In genomic region chr17:37607637-37608368, GRCh38 we compare ENCODE assay signal across 8 cellular contexts. TPM values are rescaled to one million over a fixed set of nuclear protein-coding genes. Genes with fewer than 3 reads are reported as not detected.
DNase-seq lines count a peak whose midpoint lies in the region; ATAC-seq and TF ChIP-seq lines count a peak whose summit lies in the region.

No MANE protein-coding gene starts in this region.

- 0 out of 2 replicates have a peak, but pooled peaks cover 4% of the 10 kb centered on the region for H3K9me3 ChIP-seq in SK-N-MC (ENCODE audit: low read depth, low read length)

- TF ChIP-seq CTCF in GM12875 (IDR thresholded peaks at IDR 0.05; ENCODE audit: borderline replicate concordance, insufficient read depth, low read depth, low read length) (no peak), osteocyte (IDR thresholded peaks at IDR 0.05) (no peak)

- H3K36me3 ChIP-seq in SK-N-MC (ENCODE audit: insufficient read depth, low read length) = peaks cover 33% of the 10 kb centered on the region

- H3K27ac ChIP-seq in SK-N-MC = peak overlapping the region; percentile 67

- no peak for DNase-seq in SK-N-MC (ENCODE audit: low read depth, low spot score)
- peak; percentile 5 to 18 (median 13) for DNase-seq in effector memory CD8-positive, alpha-beta T cell
- DNase-seq in osteocyte (ENCODE audit: extremely low spot score, unreplicated experiment) = no peak
- no peak for DNase-seq in NCI-H2196 treated with DMSO at 0.1 percent for 48 hours (lab: John Stamatoyannopoulos, UW; ENCODE audit: unreplicated experiment)
- DNase-seq in COLO829 (ENCODE audit: low spot score) = no peak

- peak overlapping the region; percentile 83 to 93 for H3K4me3 Mint-ChIP-seq in effector memory CD8-positive, alpha-beta T cell
- peak overlapping the region; percentile 86 for H3K4me3 Mint-ChIP-seq in osteocyte (ENCODE audit: unreplicated experiment)

- H3K9ac ChIP-seq in SK-N-MC (ENCODE audit: insufficient read length) = peak overlapping the region; percentile 90

- H3K4me3 ChIP-seq in GM12875 (ENCODE audit: low read depth, low read length) = peak overlapping the region; percentile 98
- peak overlapping the region; percentile 85 for H3K4me3 ChIP-seq in SK-N-MC

- no peaks in the 10 kb centered on the region for H3K27me3 Mint-ChIP-seq in effector memory CD8-positive, alpha-beta T cell
- no peaks in the 10 kb centered on the region for H3K27me3 Mint-ChIP-seq in osteocyte (ENCODE audit: unreplicated experiment)

- H3K27ac Mint-ChIP-seq in effector memory CD8-positive, alpha-beta T cell = peak overlapping the region; percentile 93 to 95
- peak overlapping the region; percentile 90 for H3K27ac Mint-ChIP-seq in osteocyte (ENCODE audit: unreplicated experiment)

- peaks cover 23 to 50% of the 10 kb centered on the region in 2 donors for H3K4me1 Mint-ChIP-seq in effector memory CD8-positive, alpha-beta T cell (ENCODE audit: low read depth in 2 of 2)
- peaks cover 53% of the 10 kb centered on the region for H3K4me1 Mint-ChIP-seq in osteocyte (ENCODE audit: unreplicated experiment)

- peaks cover 19% of the 10 kb centered on the region for H3K36me3 Mint-ChIP-seq in effector memory CD8-positive, alpha-beta T cell (ENCODE audit: insufficient read depth)
- H3K36me3 Mint-ChIP-seq in osteocyte (ENCODE audit: unreplicated experiment) = peaks cover 14% of the 10 kb centered on the region

- H3K9me3 Mint-ChIP-seq in effector memory CD8-positive, alpha-beta T cell = no peaks in the 10 kb centered on the region
- no peaks in the 10 kb centered on the region for H3K9me3 Mint-ChIP-seq in osteocyte (ENCODE audit: unreplicated experiment)

- ATAC-seq in effector memory CD8-positive, alpha-beta T cell (replicated peaks) = peak; percentile 33
- ATAC-seq in HG03139 (IDR thresholded peaks at IDR 0.05; ENCODE audit: unreplicated experiment) (no peak), GM18867 (IDR thresholded peaks at IDR 0.05; ENCODE audit: unreplicated experiment) (no peak)

RNA-seq across cellular contexts. Expression of gene SYNRG, which starts 1.4 kb away (rescaled TPM):
- 49.7 and 51.9 TPM in 2 replicates for total RNA-seq in osteocyte

RNA-seq across cellular contexts. Expression of gene DDX52, which starts 35.4 kb away (rescaled TPM):
- 46.4 and 47.4 TPM in 2 replicates for total RNA-seq in osteocyte

Comparison
In these comparisons a context has a peak if more than half of its experiments do, and no peak if none do; other contexts are left out.
1. DNase-seq: peak in effector memory CD8-positive, alpha-beta T cell (3 of 3); none in SK-N-MC (single experiment), osteocyte (single experiment), NCI-H2196 treated with DMSO at 0.1 percent for 48 hours (single experiment) and COLO829 (single experiment).